Comparison of ENCODE assay signal across 8 cellular contexts in genomic region chr3:109731639-109732473, GRCh38.
DNase-seq lines count a peak whose midpoint lies in the region; ATAC-seq, FAIRE-seq and TF ChIP-seq lines count a peak whose summit lies in the region.

No MANE protein-coding gene starts in this region.

- DNase-seq in COLO829 (ENCODE audit: low spot score) (peak; percentile 39), GM19238 (ENCODE audit: insufficient read length, low spot score) (peak; percentile 1), NT2/D1 (ENCODE audit: low read depth, low spot score) (peak; percentile 40), activated T-cell treated with anti-CD3 and anti-CD28 coated beads for 48 hours (ENCODE audit: low read depth) (peak; percentile 16), fibroblast of the aortic adventitia (ENCODE audit: low read depth) (peak; percentile 77), pancreas (peak in 3 of 6 donors; percentile 21 to 45 (median 34)), vagina (ENCODE audit: extremely low spot score in 2 of 2) (no peak)

- no peak overlapping the region for H3K27ac ChIP-seq in pancreas
- H3K27ac ChIP-seq in vagina: no peak overlapping the region

- no peaks in the 10 kb centered on the region for H3K36me3 ChIP-seq in NT2/D1 (ENCODE audit: insufficient read depth, insufficient read length, low read length)
- no peaks in the 10 kb centered on the region for H3K36me3 ChIP-seq in pancreas
- no peaks in the 10 kb centered on the region for H3K36me3 ChIP-seq in vagina

- peaks cover 7% of the 10 kb centered on the region for H3K9me3 ChIP-seq in NT2/D1 (ENCODE audit: insufficient read depth, low read length)
- no peaks in the 10 kb centered on the region for H3K9me3 ChIP-seq in pancreas
- no peaks in the 10 kb centered on the region for H3K9me3 ChIP-seq in vagina

- intact Hi-C loops in pancreas (cut with DNase I): no loop called here
- intact Hi-C loops in vagina (cut with DNase I): no loop called here

- H3K27me3 ChIP-seq in NT2/D1 (ENCODE audit: insufficient read depth, insufficient read length) (no peaks in the 10 kb centered on the region), pancreas (no peaks in the 10 kb centered on the region), vagina (no peaks in the 10 kb centered on the region)

- peak; percentile 77 for FAIRE-seq in pancreas (lab: Jason Lieb, UNC)

- TF ChIP-seq POLR2A in vagina (IDR thresholded peaks at IDR 0.05): no peak

- H3K4me3 ChIP-seq in NT2/D1 (ENCODE audit: insufficient read length, low read depth) (no peak overlapping the region), fibroblast of the aortic adventitia (ENCODE audit: low read depth, low read length) (no peak overlapping the region), pancreas (no peak overlapping the region), vagina (no peak overlapping the region)

- H3K4me1 ChIP-seq in NT2/D1 (ENCODE audit: insufficient read depth, insufficient read length): no peaks in the 10 kb centered on the region
- H3K4me1 ChIP-seq in pancreas: no peaks in the 10 kb centered on the region
- no peaks in the 10 kb centered on the region for H3K4me1 ChIP-seq in vagina

- no peak overlapping the region for H3K9ac ChIP-seq in NT2/D1 (ENCODE audit: insufficient read length, low read depth)

- WGBS in pancreas, 2 donors: 60 to 67% methylated on average over 6 of the region's 6 CpGs

- TF ChIP-seq CTCF in fibroblast of the aortic adventitia (IDR thresholded peaks at IDR 0.05; ENCODE audit: insufficient read depth, low read length) (peak; percentile 94), pancreas (IDR thresholded peaks at IDR 0.05) (peak; percentile 72 to 87 (median 85)), vagina (IDR thresholded peaks at IDR 0.05) (peak; percentile 18 to 65 (median 62))

- ATAC-seq in HG03354 (IDR thresholded peaks at IDR 0.05; ENCODE audit: poor library complexity, severe bottlenecking, unreplicated experiment) (peak; percentile 94), pancreas (peak in 3 of 4 donors; percentile 86 to 91 (median 88))

Comparison
In these comparisons a context has a peak if more than half of its experiments do, and no peak if none do; other contexts are left out.
1. DNase-seq: peak in COLO829 (single experiment), GM19238 (single experiment), NT2/D1 (single experiment), activated T-cell treated with anti-CD3 and anti-CD28 coated beads for 48 hours (single experiment) and fibroblast of the aortic adventitia (single experiment); none in vagina (0 of 2).
2. Peak in every context shown above with its lines, with median percentiles within 50 percentile points of each other: CTCF ChIP-seq.